ENCODE assay signal across 28 cellular contexts in genomic region chr5:3376611-3377010, GRCh38.
"Had no signal": no experiment of that assay in that cellular context is flagged by ENCODE, and none has a peak within 500 bp of the region (broad histone marks: within the 10 kb centered on the region; RNA-seq: fewer than 3 reads in every experiment).

No MANE protein-coding gene starts in this region.

- DNase-seq: hypothalamus; immature natural killer cell; kidney; left colon; left lung; lower lobe of right lung; mammary epithelial cell; mesenchymal stem cell; midbrain; naive thymus-derived CD8-positive, alpha-beta T cell; nucleus accumbens; psoas muscle; stimulated activated CD4-positive, alpha-beta T cell treated with anti-CD3 and anti-CD28 coated beads, Interleukin-1b, Interleukin-23, amount 100 ng/mL, for 48 hours; stimulated activated CD4-positive, alpha-beta T cell treated with anti-CD3 and anti-CD28 coated beads, Interleukin-2, amount 100 ng/mL, for 48 hours; stimulated activated CD4-positive, alpha-beta T cell treated with anti-CD3 and anti-CD28 coated beads, Interleukin-4, amount 100 ng/mL, for 4 hours; stimulated activated CD8-positive, alpha-beta memory T cell treated with anti-CD3 and anti-CD28 coated beads, Interleukin-4, amount 100 ng/mL, for 48 hours; stimulated activated naive CD4-positive, alpha-beta T cell treated with Interleukin-2 at 50 U/mL for 16 hours; stimulated activated naive CD8-positive, alpha-beta T cell treated with anti-CD3 and anti-CD28 coated beads, Interleukin-15, amount 100 ng/mL, for 72 hours; testis; thyroid gland; transverse colon; upper lobe of right lung had no signal

- ATAC-seq: left colon; left lung; lower lobe of right lung; naive thymus-derived CD8-positive, alpha-beta T cell; psoas muscle; right lobe of liver; stimulated activated memory B cell treated with anti-CD40 and anti-IgM and Interleukin-4, amounts not matched to agents 10 μg/mL and 1 μg/mL and 100 μg/mL, for 72 hours; stimulated activated naive CD8-positive, alpha-beta T cell treated with anti-CD3 and anti-CD28 coated beads, Interleukin-15, amount 100 ng/mL, for 72 hours; upper lobe of right lung had no signal

- H3K9ac ChIP-seq: parathyroid adenoma had no signal

- H3K36me3 ChIP-seq: left lung, lower lobe of right lung, right lobe of liver, thyroid gland, transverse colon, upper lobe of right lung had no signal

- H3K4me2 ChIP-seq: smooth muscle cell had no signal

- FAIRE-seq: islet of Langerhans, kidney, urothelium cell line had no signal

- H3K79me2 ChIP-seq: parathyroid adenoma had no signal

- H3K4me3 ChIP-seq: left lung, lower lobe of right lung, psoas muscle, right lobe of liver, smooth muscle cell, testis, thyroid gland, transverse colon, upper lobe of right lung had no signal

- H3K4me1 ChIP-seq: left lung, lower lobe of right lung, parathyroid adenoma, psoas muscle, right lobe of liver, testis, thyroid gland, transverse colon, upper lobe of right lung had no signal

- H3K27ac ChIP-seq: left lung, lower lobe of right lung, parathyroid adenoma, psoas muscle, right lobe of liver, testis, thyroid gland, transverse colon, upper lobe of right lung had no signal

- H3K9me3 ChIP-seq: testis, thyroid gland had no signal

- H3K27me3 ChIP-seq: left lung, right lobe of liver, testis, thyroid gland, transverse colon, upper lobe of right lung had no signal

- H2AFZ ChIP-seq: parathyroid adenoma had no signal
